Comparison of ENCODE assay signal across 8 cellular contexts in genomic region chr2:62457555-62457954, GRCh38. TPM values are rescaled to one million over a fixed set of nuclear protein-coding genes. Genes with fewer than 3 reads are reported as not detected.
DNase-seq lines count a peak whose midpoint lies in the region; ATAC-seq and TF ChIP-seq lines count a peak whose summit lies in the region.

No MANE protein-coding gene starts in this region.

- no peaks in the 10 kb centered on the region for H3K36me3 Mint-ChIP-seq in activated CD4-positive, alpha-beta memory T cell treated with anti-CD3 and anti-CD28 coated beads, Interleukin-2, amount 10 ng/mL, durations not matched to agents 7 days and 5 days (ENCODE audit: low read depth)

- H3K4me3 Mint-ChIP-seq in activated CD4-positive, alpha-beta memory T cell treated with anti-CD3 and anti-CD28 coated beads, Interleukin-2, amount 10 ng/mL, durations not matched to agents 7 days and 5 days, result peak overlapping the region; percentile 41

- H3K36me3 ChIP-seq in iPS-15b (ENCODE audit: control insufficient read depth, insufficient read depth, low read length), result no peaks in the 10 kb centered on the region

- peak overlapping the region; percentile 48 for H3K4me3 ChIP-seq in HFF-Myc (replicated peaks; ENCODE audit: low read depth, low read length)
- peak overlapping the region; percentile 67 for H3K4me3 ChIP-seq in iPS-15b (ENCODE audit: low read depth, low read length)
- H3K4me3 ChIP-seq in skin epidermis, result peak overlapping the region; percentile 44 to 55 (median 49)

- peaks cover 18% of the 10 kb centered on the region for H3K27me3 ChIP-seq in iPS-15b (ENCODE audit: control insufficient read depth, insufficient read depth, low read length)

- ATAC-seq in HG02678 (IDR thresholded peaks at IDR 0.05; ENCODE audit: unreplicated experiment), result no peak

- H3K4me1 Mint-ChIP-seq in activated CD4-positive, alpha-beta memory T cell treated with anti-CD3 and anti-CD28 coated beads, Interleukin-2, amount 10 ng/mL, durations not matched to agents 7 days and 5 days, result peaks cover 3% of the 10 kb centered on the region

- H3K27ac Mint-ChIP-seq in activated CD4-positive, alpha-beta memory T cell treated with anti-CD3 and anti-CD28 coated beads, Interleukin-2, amount 10 ng/mL, durations not matched to agents 7 days and 5 days, result no peak overlapping the region

- CTCF ChIA-PET in activated CD4-positive, alpha-beta memory T cell treated with anti-CD3 and anti-CD28 coated beads, Interleukin-2, amount 10 ng/mL, durations not matched to agents 7 days and 5 days (lab: Charles Lee), result interaction anchor here (0.6 to 3.9 kb wide), 24 partner anchors 10 to 1774 kb away, joined by 3 to 59 read pairs (median 4); no protein-coding TSS in a partner anchor

- H3K9me3 ChIP-seq in iPS-15b (ENCODE audit: control insufficient read depth, insufficient read depth, low read length), result no peaks in the 10 kb centered on the region

- no peak for TF ChIP-seq CTCF in HFF-Myc (IDR thresholded peaks at IDR 0.05; ENCODE audit: low read depth, low read length, missing control alignments)

- H3K27me3 Mint-ChIP-seq in activated CD4-positive, alpha-beta memory T cell treated with anti-CD3 and anti-CD28 coated beads, Interleukin-2, amount 10 ng/mL, durations not matched to agents 7 days and 5 days, result no peaks in the 10 kb centered on the region

- peak overlapping the region; percentile 52 to 88 (median 78) for H3K27ac ChIP-seq in skin epidermis

- H3K9ac ChIP-seq in iPS-15b (ENCODE audit: low read depth, low read length), result peak overlapping the region; percentile 42

- DNase-seq in HFF-Myc (ENCODE audit: extremely low read depth, low read depth) (no peak), glomerular visceral epithelial cell (ENCODE audit: extremely low spot score) (no peak), GM19238 (ENCODE audit: insufficient read length, low spot score) (no peak)
- DNase-seq in activated CD4-positive, alpha-beta memory T cell treated with anti-CD3 and anti-CD28 coated beads, Interleukin-2, amount 10 ng/mL, durations not matched to agents 7 days and 5 days, result no peak
- no peak for DNase-seq in stimulated activated CD4-positive, alpha-beta T cell treated with anti-CD3 and anti-CD28 coated beads, Interleukin-12 subunit alpha, Interleukin-12 subunit beta, amount 100 ng/mL, for 4 hours

- H3K9me3 Mint-ChIP-seq in activated CD4-positive, alpha-beta memory T cell treated with anti-CD3 and anti-CD28 coated beads, Interleukin-2, amount 10 ng/mL, durations not matched to agents 7 days and 5 days, result no peaks in the 10 kb centered on the region

- POLR2A ChIA-PET in activated CD4-positive, alpha-beta memory T cell treated with anti-CD3 and anti-CD28 coated beads, Interleukin-2, amount 10 ng/mL, durations not matched to agents 7 days and 5 days (lab: Charles Lee), result interaction anchor here (0.9 kb wide), 2 partner anchors 19 to 48 kb away, joined by 3 read pairs; no protein-coding TSS in a partner anchor

- H3K4me1 ChIP-seq in iPS-15b (ENCODE audit: control insufficient read depth, insufficient read depth, low read length), result peaks cover 4% of the 10 kb centered on the region

RNA-seq across cellular contexts. Expression of gene TMEM17, which starts 48.4 kb away (rescaled TPM):
- total RNA-seq in activated CD4-positive, alpha-beta memory T cell treated with anti-CD3 and anti-CD28 coated beads, Interleukin-2, amount 10 ng/mL, durations not matched to agents 7 days and 5 days, result under 1 TPM in 1 of 2 experiments, not detected in 1; 0.13 TPM
